ENCODE assay signal across 29 cellular contexts in the genomic region with DNA sequence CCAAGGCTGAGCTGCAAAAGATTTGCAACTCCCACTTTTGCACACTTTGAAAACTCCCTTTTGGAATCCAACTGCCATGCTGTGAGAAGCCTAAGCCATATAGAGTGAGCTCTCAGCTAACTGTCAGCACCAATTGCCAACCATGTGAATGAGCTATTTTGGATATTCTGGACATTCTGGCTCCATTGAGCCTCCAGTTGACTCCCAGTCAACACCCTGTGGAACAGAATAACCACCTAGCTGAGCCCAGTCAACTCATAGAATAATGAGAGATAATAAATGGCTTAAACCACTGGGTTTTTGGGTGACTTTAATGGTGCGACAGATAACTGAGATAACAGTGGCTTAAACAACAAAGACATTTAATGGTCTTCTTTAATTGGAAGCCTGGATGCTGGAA.
"Had no signal": no experiment of that assay in that cellular context is flagged by ENCODE, and none has a peak within 500 bp of the region (broad histone marks: within the 10 kb centered on the region; RNA-seq: fewer than 3 reads in every experiment).

No MANE protein-coding gene starts in this region.

- FAIRE-seq: colon, endometrium, endothelial cell of umbilical vein, frontal cortex had no signal

- ATAC-seq: effector memory CD8-positive, alpha-beta T cell; esophagus mucosa; foreskin keratinocyte; gastrocnemius medialis; gastroesophageal sphincter; heart left ventricle; heart right ventricle had no signal

- H3K27ac ChIP-seq: colonic mucosa, coronary artery, dorsolateral prefrontal cortex, epithelial cell of prostate, esophagus muscularis mucosa, esophagus squamous epithelium, foreskin keratinocyte, gastrocnemius medialis, gastroesophageal sphincter, heart left ventricle, heart right ventricle had no signal

- DNase-seq: colonic mucosa; cortex of kidney; dermis blood vessel endothelial cell; dorsolateral prefrontal cortex; effector CD4-positive, alpha-beta T cell; effector CD8-positive, alpha-beta T cell; effector memory CD4-positive, alpha-beta T cell; effector memory CD8-positive, alpha-beta T cell; endodermal cell; erythroblast; esophagus squamous epithelium; foreskin fibroblast; foreskin keratinocyte; foreskin melanocyte; gastrocnemius medialis; glutamatergic neuron; head of caudate nucleus; heart left ventricle; heart right ventricle had no signal

- H3K9me3 Mint-ChIP-seq: dendritic cell treated with granulocyte-macrophage colony-stimulating factor and Interleukin-4, amounts not matched to agents 40 ng/mL and 50 ng/mL, for 4 days; effector memory CD8-positive, alpha-beta T cell had no signal

- H3K9me3 ChIP-seq: colonic mucosa, esophagus squamous epithelium, gastrocnemius medialis had no signal

- H3K4me3 Mint-ChIP-seq: dendritic cell treated with granulocyte-macrophage colony-stimulating factor and Interleukin-4, amounts not matched to agents 40 ng/mL and 50 ng/mL, for 4 days; effector memory CD8-positive, alpha-beta T cell; endodermal cell had no signal

- H3K27me3 Mint-ChIP-seq: dendritic cell treated with granulocyte-macrophage colony-stimulating factor and Interleukin-4, amounts not matched to agents 40 ng/mL and 50 ng/mL, for 4 days had no signal

- H3K27me3 ChIP-seq: colonic mucosa, esophagus squamous epithelium, foreskin keratinocyte, gastrocnemius medialis, gastroesophageal sphincter had no signal

- H3K27ac Mint-ChIP-seq: dendritic cell treated with granulocyte-macrophage colony-stimulating factor and Interleukin-4, amounts not matched to agents 40 ng/mL and 50 ng/mL, for 4 days; effector memory CD8-positive, alpha-beta T cell; endodermal cell had no signal

- H3K4me3 ChIP-seq: colonic mucosa, coronary artery, dorsolateral prefrontal cortex, esophagus muscularis mucosa, esophagus squamous epithelium, gastrocnemius medialis, gastroesophageal sphincter, heart left ventricle, heart right ventricle had no signal

- H3K36me3 ChIP-seq: colonic mucosa, esophagus muscularis mucosa, esophagus squamous epithelium, gastrocnemius medialis, gastroesophageal sphincter, heart left ventricle, heart right ventricle had no signal

- H3K4me1 ChIP-seq: colonic mucosa, esophagus muscularis mucosa, esophagus squamous epithelium, foreskin keratinocyte, gastrocnemius medialis, gastroesophageal sphincter, heart left ventricle, heart right ventricle had no signal
